Comparison of ENCODE assay signal across 14 cellular contexts in genomic region chr1:108461758-108462157, GRCh38. TPM values are rescaled to one million over a fixed set of nuclear protein-coding genes. Genes with fewer than 3 reads are reported as not detected.
"Had no signal": no experiment of that assay in that cellular context is flagged by ENCODE, and none has a peak within 500 bp of the region (broad histone marks: within the 10 kb centered on the region; RNA-seq: fewer than 3 reads in every experiment).

No MANE protein-coding gene starts in this region.

RNA-seq across cellular contexts. Expression of gene NBPF6, which starts 11.6 kb away (rescaled TPM):
- total RNA-seq: activated naive CD4-positive, alpha-beta T cell treated with anti-CD3 and anti-CD28 coated beads for 36 hours; activated naive CD4-positive, alpha-beta T cell treated with anti-CD3 and anti-CD28 coated beads, Interleukin-2, amount 50 U/mL, for 72 hours; activated naive CD8-positive, alpha-beta T cell treated with anti-CD3 and anti-CD28 coated beads for 36 hours; activated naive CD8-positive, alpha-beta T cell treated with anti-CD3 and anti-CD28 coated beads, Interleukin-2, amount 10 ng/mL, durations not matched to agents 7 days and 5 days; activated T-cell treated with anti-CD3 and anti-CD28 coated beads, Interleukin-2, amount 50 U/mL, for 4 hours; activated T-cell treated with anti-CD3 and anti-CD28 coated beads, Interleukin-2, amount 50 U/mL, for 72 hours; activated T-helper 17 cell treated with anti-CD3 and anti-CD28 coated beads, Interleukin-2, amount 50 U/mL, for 72 hours; aorta; ascending aorta; astrocyte; body of pancreas; bronchial epithelial cell; cardiac muscle cell; cardiac septum had no signal
